In the genomic region with DNA sequence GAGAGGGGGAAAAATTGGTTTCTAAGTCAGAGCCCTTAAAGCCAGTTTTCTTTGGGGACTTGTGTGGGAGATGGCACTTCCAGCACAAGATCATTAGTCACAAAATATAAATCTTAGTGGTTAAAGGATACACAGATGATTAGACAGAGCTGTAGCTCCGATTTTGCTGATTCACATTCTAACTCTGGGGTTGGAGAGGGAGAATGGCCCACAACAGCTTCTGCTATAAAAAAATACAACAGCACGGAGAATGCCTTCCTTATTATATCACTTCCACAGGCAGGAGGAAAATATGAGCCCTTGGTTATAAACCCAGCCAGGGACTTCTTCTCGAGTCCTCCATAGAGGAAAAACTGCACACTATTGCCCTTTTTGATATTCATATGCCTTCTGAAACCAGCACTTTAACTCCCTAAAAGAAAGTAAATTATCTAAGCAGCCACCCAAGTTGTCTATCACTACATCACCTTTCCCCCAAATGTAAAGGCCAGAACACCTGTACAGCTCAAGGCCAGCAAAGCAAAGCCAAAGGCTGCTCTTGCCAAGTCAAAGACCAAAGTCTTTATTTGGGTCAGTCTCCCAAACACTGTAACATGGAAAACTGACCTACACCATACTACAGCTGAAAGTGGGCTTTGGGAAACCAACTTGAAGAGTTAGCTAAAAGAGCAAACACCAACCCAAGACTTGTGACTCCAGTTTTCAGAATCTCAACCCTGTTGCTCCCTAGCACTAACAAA, we compare ENCODE assay signal across 1 cellular context.
A peak's percentile ranks its signal among the peaks of the same experiment; 100 is the strongest.
TF ChIP-seq lines count a peak whose summit lies in the region.

No MANE protein-coding gene starts in this region.

TF ChIP-seq in SK-N-SH, 30 proteins besides CTCF, POLR2A, EP300 and RAD21 (continued from another document):
- TF ChIP-seq, protein P1, sequence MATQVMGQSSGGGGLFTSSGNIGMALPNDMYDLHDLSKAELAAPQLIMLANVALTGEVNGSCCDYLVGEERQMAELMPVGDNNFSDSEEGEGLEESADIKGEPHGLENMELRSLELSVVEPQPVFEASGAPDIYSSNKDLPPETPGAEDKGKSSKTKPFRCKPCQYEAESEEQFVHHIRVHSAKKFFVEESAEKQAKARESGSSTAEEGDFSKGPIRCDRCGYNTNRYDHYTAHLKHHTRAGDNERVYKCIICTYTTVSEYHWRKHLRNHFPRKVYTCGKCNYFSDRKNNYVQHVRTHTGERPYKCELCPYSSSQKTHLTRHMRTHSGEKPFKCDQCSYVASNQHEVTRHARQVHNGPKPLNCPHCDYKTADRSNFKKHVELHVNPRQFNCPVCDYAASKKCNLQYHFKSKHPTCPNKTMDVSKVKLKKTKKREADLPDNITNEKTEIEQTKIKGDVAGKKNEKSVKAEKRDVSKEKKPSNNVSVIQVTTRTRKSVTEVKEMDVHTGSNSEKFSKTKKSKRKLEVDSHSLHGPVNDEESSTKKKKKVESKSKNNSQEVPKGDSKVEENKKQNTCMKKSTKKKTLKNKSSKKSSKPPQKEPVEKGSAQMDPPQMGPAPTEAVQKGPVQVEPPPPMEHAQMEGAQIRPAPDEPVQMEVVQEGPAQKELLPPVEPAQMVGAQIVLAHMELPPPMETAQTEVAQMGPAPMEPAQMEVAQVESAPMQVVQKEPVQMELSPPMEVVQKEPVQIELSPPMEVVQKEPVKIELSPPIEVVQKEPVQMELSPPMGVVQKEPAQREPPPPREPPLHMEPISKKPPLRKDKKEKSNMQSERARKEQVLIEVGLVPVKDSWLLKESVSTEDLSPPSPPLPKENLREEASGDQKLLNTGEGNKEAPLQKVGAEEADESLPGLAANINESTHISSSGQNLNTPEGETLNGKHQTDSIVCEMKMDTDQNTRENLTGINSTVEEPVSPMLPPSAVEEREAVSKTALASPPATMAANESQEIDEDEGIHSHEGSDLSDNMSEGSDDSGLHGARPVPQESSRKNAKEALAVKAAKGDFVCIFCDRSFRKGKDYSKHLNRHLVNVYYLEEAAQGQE (IDR thresholded peaks at IDR 0.05; ENCODE audit: low read depth, low read length) = no peak
- TF ChIP-seq TCF12 (IDR thresholded peaks at IDR 0.05) (peak; percentile 45; the same call in 1 of the 2 replicates), GABPA (IDR thresholded peaks at IDR 0.05; ENCODE audit: low read depth) (no peak), JUND (IDR thresholded peaks at IDR 0.05) (peak; percentile 49; the same call in 1 of the 2 replicates), MEF2A (IDR thresholded peaks at IDR 0.05; ENCODE audit: borderline replicate concordance, low read depth) (no peak), NFIC (IDR thresholded peaks at IDR 0.05; ENCODE audit: borderline replicate concordance) (peak; percentile 18; the same call in 1 of the 2 replicates), RCOR1 (IDR thresholded peaks at IDR 0.05; ENCODE audit: low read length) (no peak), FOSL2 (IDR thresholded peaks at IDR 0.05; ENCODE audit: borderline replicate concordance, low read depth) (peak; percentile 30; the same call in 1 of the 2 replicates), CHD2 (IDR thresholded peaks at IDR 0.05; ENCODE audit: low read length, partially characterized antibody) (no peak), YY1 (IDR thresholded peaks at IDR 0.05; ENCODE audit: low read depth) (no peak), FOXM1 (IDR thresholded peaks at IDR 0.05; ENCODE audit: low read depth) (no peak), FOXJ3 (CRISPR knock-in tag; IDR thresholded peaks at IDR 0.05) (no peak), RXRA (IDR thresholded peaks at IDR 0.05; ENCODE audit: borderline replicate concordance, low read depth) (peak; percentile 12; the same call in 1 of the 2 replicates)
- TF ChIP-seq, protein P2, sequence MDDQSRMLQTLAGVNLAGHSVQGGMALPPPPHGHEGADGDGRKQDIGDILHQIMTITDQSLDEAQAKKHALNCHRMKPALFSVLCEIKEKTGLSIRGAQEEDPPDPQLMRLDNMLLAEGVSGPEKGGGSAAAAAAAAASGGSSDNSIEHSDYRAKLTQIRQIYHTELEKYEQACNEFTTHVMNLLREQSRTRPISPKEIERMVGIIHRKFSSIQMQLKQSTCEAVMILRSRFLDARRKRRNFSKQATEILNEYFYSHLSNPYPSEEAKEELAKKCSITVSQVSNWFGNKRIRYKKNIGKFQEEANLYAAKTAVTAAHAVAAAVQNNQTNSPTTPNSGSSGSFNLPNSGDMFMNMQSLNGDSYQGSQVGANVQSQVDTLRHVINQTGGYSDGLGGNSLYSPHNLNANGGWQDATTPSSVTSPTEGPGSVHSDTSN (IDR thresholded peaks at IDR 0.05) = 0 out of 2 replicates have a peak, but pooled peaks have one; percentile 26
- TF ChIP-seq, protein P3, sequence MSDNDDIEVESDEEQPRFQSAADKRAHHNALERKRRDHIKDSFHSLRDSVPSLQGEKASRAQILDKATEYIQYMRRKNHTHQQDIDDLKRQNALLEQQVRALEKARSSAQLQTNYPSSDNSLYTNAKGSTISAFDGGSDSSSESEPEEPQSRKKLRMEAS (IDR thresholded peaks at IDR 0.05; ENCODE audit: low read depth) = 0 out of 2 replicates have a peak, but pooled peaks have one; percentile 21
- TF ChIP-seq, protein P4, sequence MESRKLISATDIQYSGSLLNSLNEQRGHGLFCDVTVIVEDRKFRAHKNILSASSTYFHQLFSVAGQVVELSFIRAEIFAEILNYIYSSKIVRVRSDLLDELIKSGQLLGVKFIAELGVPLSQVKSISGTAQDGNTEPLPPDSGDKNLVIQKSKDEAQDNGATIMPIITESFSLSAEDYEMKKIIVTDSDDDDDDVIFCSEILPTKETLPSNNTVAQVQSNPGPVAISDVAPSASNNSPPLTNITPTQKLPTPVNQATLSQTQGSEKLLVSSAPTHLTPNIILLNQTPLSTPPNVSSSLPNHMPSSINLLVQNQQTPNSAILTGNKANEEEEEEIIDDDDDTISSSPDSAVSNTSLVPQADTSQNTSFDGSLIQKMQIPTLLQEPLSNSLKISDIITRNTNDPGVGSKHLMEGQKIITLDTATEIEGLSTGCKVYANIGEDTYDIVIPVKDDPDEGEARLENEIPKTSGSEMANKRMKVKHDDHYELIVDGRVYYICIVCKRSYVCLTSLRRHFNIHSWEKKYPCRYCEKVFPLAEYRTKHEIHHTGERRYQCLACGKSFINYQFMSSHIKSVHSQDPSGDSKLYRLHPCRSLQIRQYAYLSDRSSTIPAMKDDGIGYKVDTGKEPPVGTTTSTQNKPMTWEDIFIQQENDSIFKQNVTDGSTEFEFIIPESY (IDR thresholded peaks at IDR 0.05; ENCODE audit: borderline replicate concordance, low read depth) = no peak
- TF ChIP-seq, protein P5, sequence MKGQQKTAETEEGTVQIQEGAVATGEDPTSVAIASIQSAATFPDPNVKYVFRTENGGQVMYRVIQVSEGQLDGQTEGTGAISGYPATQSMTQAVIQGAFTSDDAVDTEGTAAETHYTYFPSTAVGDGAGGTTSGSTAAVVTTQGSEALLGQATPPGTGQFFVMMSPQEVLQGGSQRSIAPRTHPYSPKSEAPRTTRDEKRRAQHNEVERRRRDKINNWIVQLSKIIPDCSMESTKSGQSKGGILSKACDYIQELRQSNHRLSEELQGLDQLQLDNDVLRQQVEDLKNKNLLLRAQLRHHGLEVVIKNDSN (IDR thresholded peaks at IDR 0.05; ENCODE audit: borderline replicate concordance, low read depth) = no peak
